In genomic region chrX:75546724-75547123, GRCh38 we compare ENCODE assay signal across 21 cellular contexts. TPM values are rescaled to one million over a fixed set of nuclear protein-coding genes. Genes with fewer than 3 reads are reported as not detected.
"Had no signal": no experiment of that assay in that cellular context is flagged by ENCODE, and none has a peak within 500 bp of the region (broad histone marks: within the 10 kb centered on the region; RNA-seq: fewer than 3 reads in every experiment).

No MANE protein-coding gene starts in this region.

- DNase-seq: activated CD4-positive, alpha-beta memory T cell treated with anti-CD3 and anti-CD28 coated beads for 36 hours; activated CD4-positive, alpha-beta T cell treated with anti-CD3 and anti-CD28 coated beads for 4 hours; activated effector memory CD4-positive, alpha-beta T cell treated with Interleukin-2 at 50 U/mL for 16 hours; activated naive CD4-positive, alpha-beta T cell treated with anti-CD3 and anti-CD28 coated beads, Interleukin-2, amount 50 U/mL, for 16 hours; activated T-cell treated with anti-CD3 and anti-CD28 coated beads, Interleukin-2, amount 50 U/mL, for 48 hours; effector memory CD4-positive, alpha-beta T cell; foreskin keratinocyte; left colon; naive thymus-derived CD8-positive, alpha-beta T cell; stimulated activated CD4-positive, alpha-beta T cell treated with anti-CD3 and anti-CD28 coated beads, Interleukin-2, amount 100 ng/mL, for 48 hours; stimulated activated CD8-positive, alpha-beta memory T cell treated with anti-CD3 and anti-CD28 coated beads, Interleukin-4, amount 100 ng/mL, for 48 hours; stimulated activated naive CD4-positive, alpha-beta T cell; T-helper 1 cell; upper lobe of left lung had no signal

- H3K4me3 Mint-ChIP-seq: activated CD4-positive, alpha-beta memory T cell treated with anti-CD3 and anti-CD28 coated beads for 36 hours; central memory CD8-positive, alpha-beta T cell; naive thymus-derived CD8-positive, alpha-beta T cell; WTC11 had no signal

- ATAC-seq: foreskin keratinocyte; left colon; naive thymus-derived CD8-positive, alpha-beta T cell; WTC11 had no signal

- H3K36me3 ChIP-seq: ascending aorta, upper lobe of left lung had no signal

- H3K4me1 ChIP-seq: foreskin keratinocyte had no signal

- H3K4me1 Mint-ChIP-seq: central memory CD8-positive, alpha-beta T cell had no signal

- H3K27me3 Mint-ChIP-seq: activated CD4-positive, alpha-beta memory T cell treated with anti-CD3 and anti-CD28 coated beads for 36 hours had no signal

- H3K27ac ChIP-seq: foreskin keratinocyte had no signal

- H3K36me3 Mint-ChIP-seq: WTC11 had no signal

- H3K9me3 Mint-ChIP-seq: central memory CD8-positive, alpha-beta T cell had no signal

- H3K27me3 ChIP-seq: ascending aorta, foreskin keratinocyte, upper lobe of left lung had no signal

- H3K4me3 ChIP-seq: ascending aorta, upper lobe of left lung had no signal

- H3K9me3 ChIP-seq: ascending aorta had no signal

- H3K27ac Mint-ChIP-seq: activated CD4-positive, alpha-beta memory T cell treated with anti-CD3 and anti-CD28 coated beads for 36 hours; naive thymus-derived CD8-positive, alpha-beta T cell; WTC11 had no signal

RNA-seq across cellular contexts. Expression of gene ZDHHC15, which starts 23.9 kb away (rescaled TPM):
- total RNA-seq: dermis microvascular lymphatic vessel endothelial cell, foreskin keratinocyte, glomerular endothelial cell, lung microvascular endothelial cell had no signal
- polyA plus RNA-seq: foreskin keratinocyte, keratinocyte had no signal
